10 cellular contexts compared by ENCODE assay signal in genomic region chr15:20645956-20646355, GRCh38.
DNase-seq lines count a peak whose midpoint lies in the region; ATAC-seq, FAIRE-seq and TF ChIP-seq lines count a peak whose summit lies in the region.
"Had no signal": no experiment of that assay in that cellular context is flagged by ENCODE, and none has a peak within 500 bp of the region (broad histone marks: within the 10 kb centered on the region; RNA-seq: fewer than 3 reads in every experiment).

No MANE protein-coding gene starts in this region.

- POLR2A ChIA-PET in A549 (lab: Yijun Ruan, JAX), result no interaction called here

- DNase-seq in A549 (ENCODE audit: low read depth in 1 of 2, low spot score in 1 of 2) (peak in 1 of 2 experiments; percentile 21), M059J (ENCODE audit: low read depth) (peak; percentile 5), right cardiac atrium (peak; percentile 36 to 77 (median 41)), activated gamma-delta T cell treated with Interleukin-2 at 50 U/mL for 16 hours (no peak), HuH-7.5 (ENCODE audit: low spot score) (no peak), NCI-H1417 (lab: John Stamatoyannopoulos, UW) (no peak), amniotic stem cell (lab: John Stamatoyannopoulos, UW) (no peak)
- DNase-seq: testis had no signal

- H3K9me3 ChIP-seq in A549 (peaks cover 20% of the 10 kb centered on the region; the same call in 2 of the 3 replicates), right cardiac atrium (ENCODE audit: control insufficient read depth, low read length) (no peaks in the 10 kb centered on the region)
- H3K9me3 ChIP-seq: gastroesophageal sphincter, testis had no signal

- CTCF ChIA-PET in A549 (lab: Yijun Ruan, JAX), result interaction anchor here (1.1 kb wide), 1 partner anchor 12 kb away, joined by 5 read pairs; no protein-coding TSS in a partner anchor

- no peak for TF ChIP-seq CTCF in A549 (IDR thresholded peaks at IDR 0.05)

- intact Hi-C loops in right cardiac atrium (cut with DNase I), result no loop called here

- no peak overlapping the region for H3K4me2 ChIP-seq in A549

- H3K4me1 ChIP-seq in A549 (no peaks in the 10 kb centered on the region), right cardiac atrium (ENCODE audit: control insufficient read depth, insufficient read depth, low read length) (no peaks in the 10 kb centered on the region)
- H3K4me1 ChIP-seq: gastroesophageal sphincter, testis had no signal

- no peak for FAIRE-seq in A549 (lab: Jason Lieb, UNC)

- H3K27me3 ChIP-seq in right cardiac atrium (ENCODE audit: control insufficient read depth, insufficient read depth), result no peaks in the 10 kb centered on the region
- H3K27me3 ChIP-seq: testis had no signal

- TF ChIP-seq POLR2A in A549 (IDR thresholded peaks at IDR 0.05; ENCODE audit: low read length), result no peak

- no peak for TF ChIP-seq EP300 in A549 (IDR thresholded peaks at IDR 0.05)

- peak; percentile 14 to 45; a peak in 4 of 6 replicates for ATAC-seq in A549
- peak; percentile 63 for ATAC-seq in GM18907 (IDR thresholded peaks at IDR 0.05; ENCODE audit: unreplicated experiment)
- peak; percentile 37 to 46 for ATAC-seq in right cardiac atrium
- ATAC-seq: gastroesophageal sphincter had no signal

- no peak overlapping the region for H3K4me3 ChIP-seq in A549
- no peak overlapping the region for H3K4me3 ChIP-seq in right cardiac atrium (ENCODE audit: low read length)
- H3K4me3 ChIP-seq: gastroesophageal sphincter, testis had no signal

- WGBS in A549 (ENCODE audit: missing lambda C conversion rate), result 14% methylated on average over 5 of the region's 5 CpGs
- whole genome bisulfite sequencing in right cardiac atrium, result 52% methylated on average over 5 of the region's 5 CpGs

- H3K27ac ChIP-seq in A549 (no peak overlapping the region), right cardiac atrium (ENCODE audit: low read length) (no peak overlapping the region)
- H3K27ac ChIP-seq: gastroesophageal sphincter, testis had no signal

- TF ChIP-seq RAD21 in A549 (conservative IDR thresholded peaks at IDR 0.05 in 1 of 2, IDR thresholded peaks at IDR 0.05 in 1 of 2), result no peak

TF ChIP-seq in A549, 52 proteins besides CTCF, POLR2A, EP300 and RAD21:
- TF ChIP-seq JUN (IDR thresholded peaks at IDR 0.05) (no peak), FOSB (CRISPR knock-in tag; IDR thresholded peaks at IDR 0.05) (no peak), CHD2 (IDR thresholded peaks at IDR 0.05; ENCODE audit: low read length, partially characterized antibody) (no peak), TP53 (CRISPR knock-in tag; IDR thresholded peaks at IDR 0.05) (no peak), MYC (IDR thresholded peaks at IDR 0.05; ENCODE audit: borderline replicate concordance, low read length) (no peak), RARB (CRISPR knock-in tag; IDR thresholded peaks at IDR 0.05) (no peak), MAFK (IDR thresholded peaks at IDR 0.05; ENCODE audit: partially characterized antibody) (no peak), HOXB5 (CRISPR knock-in tag; IDR thresholded peaks at IDR 0.05) (no peak), POLR2AphosphoS2 (conservative IDR thresholded peaks at IDR 0.05; ENCODE audit: low read length) (no peak), ZFP36 (IDR thresholded peaks at IDR 0.05; ENCODE audit: borderline replicate concordance, partially characterized antibody) (no peak), USF2 (IDR thresholded peaks at IDR 0.05) (no peak), CEBPB (IDR thresholded peaks at IDR 0.05) (no peak), PHF8 (IDR thresholded peaks at IDR 0.05; ENCODE audit: borderline replicate concordance, low read depth) (no peak), HEYL (CRISPR knock-in tag; IDR thresholded peaks at IDR 0.05) (no peak)
- TF ChIP-seq, protein P1, sequence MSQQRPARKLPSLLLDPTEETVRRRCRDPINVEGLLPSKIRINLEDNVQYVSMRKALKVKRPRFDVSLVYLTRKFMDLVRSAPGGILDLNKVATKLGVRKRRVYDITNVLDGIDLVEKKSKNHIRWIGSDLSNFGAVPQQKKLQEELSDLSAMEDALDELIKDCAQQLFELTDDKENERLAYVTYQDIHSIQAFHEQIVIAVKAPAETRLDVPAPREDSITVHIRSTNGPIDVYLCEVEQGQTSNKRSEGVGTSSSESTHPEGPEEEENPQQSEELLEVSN (IDR thresholded peaks at IDR 0.05; ENCODE audit: borderline replicate concordance, low read depth), result no peak

Comparison
In these comparisons a context has a peak if more than half of its experiments do, and no peak if none do; other contexts are left out.
1. DNase-seq: peak in M059J (single experiment) and right cardiac atrium (3 of 3); none in activated gamma-delta T cell treated with Interleukin-2 at 50 U/mL for 16 hours (single experiment), HuH-7.5 (single experiment), NCI-H1417 (0 of 3) and amniotic stem cell (single experiment).
2. Peak in every context shown above with its lines, with median percentiles within 50 percentile points of each other: ATAC-seq.